Comparison of ENCODE assay signal across 7 cellular contexts in genomic region chr1:16612332-16613172, GRCh38. TPM values are rescaled to one million over a fixed set of nuclear protein-coding genes. Genes with fewer than 3 reads are reported as not detected.
DNase-seq lines count a peak whose midpoint lies in the region; FAIRE-seq and TF ChIP-seq lines count a peak whose summit lies in the region.

No MANE protein-coding gene starts in this region.

- peaks cover 10% of the 10 kb centered on the region for H3F3A ChIP-seq in smooth muscle cell (ENCODE audit: low read depth)

- peaks cover 43% of the 10 kb centered on the region for H4K20me1 ChIP-seq in smooth muscle cell (ENCODE audit: low read depth)

- H3K9me3 ChIP-seq in HUES64 (ENCODE audit: insufficient read depth, low read depth, low read length) (no peaks in the 10 kb centered on the region), SK-N-MC (ENCODE audit: low read depth, low read length) (no peaks in the 10 kb centered on the region), kidney (ENCODE audit: control insufficient read depth in 1 of 2, low read length in 2 of 2) (no peaks in the 10 kb centered on the region), smooth muscle cell (replicated peaks; ENCODE audit: low read depth) (no peaks in the 10 kb centered on the region)

- H3K27ac ChIP-seq in HUES64 (ENCODE audit: low read depth, low read length) (no peak overlapping the region), SK-N-MC (no peak overlapping the region), coronary artery (peak overlapping the region; percentile 27 to 76), kidney (ENCODE audit: low read depth in 2 of 2, low read length in 2 of 2) (no peak overlapping the region), smooth muscle cell (ENCODE audit: low read depth) (peak overlapping the region; percentile 43)

- WGBS in HUES64, result 8% methylated on average over 31 of the region's 31 CpGs
- 6% methylated on average over 31 of the region's 31 CpGs for WGBS in smooth muscle cell (ENCODE audit: low lambda C conversion rate)

- H3K4me1 ChIP-seq in HUES64 (ENCODE audit: insufficient read depth, low read length) (peaks cover 13% of the 10 kb centered on the region), kidney (ENCODE audit: control insufficient read depth in 1 of 2, insufficient read depth in 1 of 2, low read depth in 1 of 2, low read length in 2 of 2) (peaks cover 7 to 13% of the 10 kb centered on the region in 2 donors), smooth muscle cell (ENCODE audit: low read depth) (peaks cover 26% of the 10 kb centered on the region)

- peak overlapping the region; percentile 74 for H2AFZ ChIP-seq in smooth muscle cell (ENCODE audit: low read depth)

- intact Hi-C loops in kidney (cut with DNase I), result no loop called here

- peak; percentile 93 for DNase-seq in GM03348 (ENCODE audit: low spot score)
- peak; percentile 34 for DNase-seq in SK-N-MC (ENCODE audit: low read depth, low spot score)
- peak; percentile 92 for DNase-seq in coronary artery (ENCODE audit: low spot score)
- peak; percentile 94 for DNase-seq in kidney
- DNase-seq in smooth muscle cell (lab: John Stamatoyannopoulos, UW; ENCODE audit: unreplicated experiment), result peak; percentile 96
- DNase-seq in COLO668 (lab: John Stamatoyannopoulos, UW; ENCODE audit: unreplicated experiment), result no peak

- 0 out of 2 replicates have a peak overlapping the region, but pooled peaks have one; percentile 17 for H3K9ac ChIP-seq in HUES64 (ENCODE audit: low read depth, low read length)
- H3K9ac ChIP-seq in SK-N-MC (ENCODE audit: insufficient read length), result peak overlapping the region; percentile 73
- peak overlapping the region; percentile 41 to 73 for H3K9ac ChIP-seq in kidney (ENCODE audit: low read length in 2 of 2)
- peak overlapping the region; percentile 29 for H3K9ac ChIP-seq in smooth muscle cell (ENCODE audit: low read depth)

- H3K27me3 ChIP-seq in HUES64 (ENCODE audit: insufficient read depth, low read length), result peaks cover 44% of the 10 kb centered on the region
- no peaks in the 10 kb centered on the region for H3K27me3 ChIP-seq in smooth muscle cell (ENCODE audit: low read depth)

- H3K4me3 ChIP-seq in HUES64 (ENCODE audit: low read length) (peak overlapping the region; percentile 57), SK-N-MC (peak overlapping the region; percentile 83), coronary artery (peak overlapping the region; percentile 70), kidney (ENCODE audit: low read length in 2 of 2) (peak overlapping the region; percentile 65 to 75), smooth muscle cell (peak overlapping the region; percentile 65)

- peaks cover 34% of the 10 kb centered on the region for H3K79me2 ChIP-seq in smooth muscle cell (ENCODE audit: low read depth)

- no peak for FAIRE-seq in kidney (lab: Jason Lieb, UNC)

- no peak for TF ChIP-seq CTCF in coronary artery (IDR thresholded peaks at IDR 0.05)
- no peak for TF ChIP-seq CTCF in kidney (IDR thresholded peaks at IDR 0.05; ENCODE audit: borderline replicate concordance, extremely low read depth, insufficient read depth)
- TF ChIP-seq CTCF in smooth muscle cell (IDR thresholded peaks at IDR 0.05; ENCODE audit: borderline replicate concordance, insufficient read depth, poor library complexity, severe bottlenecking), result no peak

- H3K36me3 ChIP-seq in HUES64 (ENCODE audit: insufficient read depth, low read length), result peaks cover under 1% of the 10 kb centered on the region; the same call in 1 of the 2 replicates
- H3K36me3 ChIP-seq in SK-N-MC (ENCODE audit: insufficient read depth, low read length), result peaks cover 3% of the 10 kb centered on the region; the same call in 1 of the 2 replicates
- peaks cover 10% of the 10 kb centered on the region in 2 donors for H3K36me3 ChIP-seq in kidney (ENCODE audit: control insufficient read depth in 1 of 2, insufficient read depth in 2 of 2, low read length in 2 of 2)
- no peaks in the 10 kb centered on the region for H3K36me3 ChIP-seq in smooth muscle cell (ENCODE audit: low read depth)

- peak overlapping the region; percentile 87 for H3K4me2 ChIP-seq in smooth muscle cell

RNA-seq across cellular contexts. Expression of gene NBPF1, which starts 0.8 kb away (rescaled TPM):
- 11.3 TPM for polyA plus RNA-seq in HUES64 (2013, experiment 1 of 2)
- polyA plus RNA-seq in HUES64 (2013, experiment 2 of 2), result 10.4 TPM
- total RNA-seq in kidney, result 56.3 TPM
- 8.0 TPM for polyA plus RNA-seq in kidney (ENCODE audit: insufficient read depth, low read depth, low replicate concordance)
- total RNA-seq in smooth muscle cell, result 22.7 and 28.7 TPM in 2 replicates
- polyA plus RNA-seq in smooth muscle cell, result 18.1 and 26.1 TPM in 2 replicates

RNA-seq across cellular contexts. Expression of gene RNU1-3, which starts 54.2 kb away (rescaled TPM):
- polyA plus RNA-seq in HUES64 (2013, experiment 1 of 2), result 27,992 TPM
- polyA plus RNA-seq in HUES64 (2013, experiment 2 of 2), result 20,955 TPM
- total RNA-seq in kidney (8,605 TPM), smooth muscle cell (under 0.01 TPM in 2 replicates)
- polyA plus RNA-seq in kidney (ENCODE audit: insufficient read depth, low read depth, low replicate concordance) (26.8 TPM), smooth muscle cell (4.2 and 6.4 TPM in 2 replicates)

Comparison
In these comparisons a context has a peak if more than half of its experiments do, and no peak if none do; other contexts are left out.
1. H3K27ac ChIP-seq: peak in coronary artery (2 of 2) and smooth muscle cell (single experiment); none in HUES64 (single experiment), SK-N-MC (single experiment) and kidney (0 of 2).
2. H3K9ac ChIP-seq: peak in every context shown above with its lines; median percentile 73 in SK-N-MC; 57 in kidney; 29 in smooth muscle cell; 17 in HUES64.
3. RNA of gene RNU1-3, which starts 54.2 kb away (total RNA-seq): 8,605 TPM in kidney (single experiment); under 0.01 TPM in smooth muscle cell; every median in the first group is over 1,000 times any median in the second.
4. Peak in every context shown above with its lines, with median percentiles within 50 percentile points of each other: H3K4me3 ChIP-seq.